11 cellular contexts compared by ENCODE assay signal in the genomic region with DNA sequence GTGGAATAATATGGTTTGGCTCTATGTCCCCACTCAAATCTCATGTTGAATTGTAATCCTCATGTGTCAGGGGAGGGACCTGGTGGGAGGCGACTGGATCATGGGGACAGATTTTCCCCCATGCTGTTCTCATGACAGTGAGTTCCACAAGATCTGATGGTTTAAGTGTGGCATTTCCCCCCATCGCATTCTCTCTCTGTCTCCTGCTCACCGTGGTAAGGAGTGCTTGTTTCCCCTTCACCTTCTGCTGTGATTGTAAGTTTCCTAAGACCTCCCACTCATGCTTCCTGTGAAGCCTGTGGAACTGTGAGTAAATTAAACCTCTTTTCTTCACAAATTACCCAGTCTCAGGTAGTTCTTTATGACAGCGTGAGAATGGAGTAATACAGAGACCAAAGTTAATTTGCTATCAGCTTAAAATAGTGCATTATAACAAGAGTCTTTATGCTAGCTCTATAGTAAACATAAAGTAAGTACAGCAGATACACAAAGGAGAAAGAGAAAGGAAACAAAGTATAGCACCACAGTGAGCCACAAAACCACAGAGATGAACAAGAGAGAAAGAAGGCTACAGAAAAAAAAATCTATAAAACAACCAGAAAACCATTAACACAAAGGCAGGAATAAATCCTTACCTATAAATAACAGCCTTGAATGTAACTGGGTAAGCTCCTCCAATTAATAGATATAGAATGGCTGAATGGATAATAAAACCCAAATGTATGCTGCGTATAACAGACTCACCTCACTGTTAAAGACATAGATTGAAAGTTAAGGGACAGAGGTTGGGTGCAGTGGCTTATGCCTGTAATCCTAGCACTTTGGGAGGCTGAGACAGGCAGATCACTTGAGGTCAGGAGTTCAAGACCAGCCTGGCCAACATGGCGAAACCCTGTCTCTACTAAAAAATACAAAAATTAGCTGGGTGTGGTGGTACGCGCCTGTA. TPM values are rescaled to one million over a fixed set of nuclear protein-coding genes. Genes with fewer than 3 reads are reported as not detected.
A peak's percentile ranks its signal among the peaks of the same experiment; 100 is the strongest.
DNase-seq lines count a peak whose midpoint lies in the region; ATAC-seq and TF ChIP-seq lines count a peak whose summit lies in the region.
"Had no signal": no experiment of that assay in that cellular context is flagged by ENCODE, and none has a peak within 500 bp of the region (broad histone marks: within the 10 kb centered on the region; RNA-seq: fewer than 3 reads in every experiment).

No MANE protein-coding gene starts in this region.

- H4K20me1 ChIP-seq in DND-41 (ENCODE audit: insufficient read depth, low read length) = peaks cover 13% of the 10 kb centered on the region

- H3K4me1 Mint-ChIP-seq in effector memory CD8-positive, alpha-beta T cell (ENCODE audit: low read depth in 2 of 2) = peaks cover 30 to 60% of the 10 kb centered on the region in 2 donors
- H3K4me1 Mint-ChIP-seq in glutamatergic neuron (ENCODE audit: low read depth, unreplicated experiment) = no peaks in the 10 kb centered on the region

- H3K4me3 Mint-ChIP-seq in effector memory CD8-positive, alpha-beta T cell = peak overlapping the region; percentile 47 to 73
- H3K4me3 Mint-ChIP-seq in glutamatergic neuron (ENCODE audit: unreplicated experiment) = no peak overlapping the region
- H3K4me3 Mint-ChIP-seq: dendritic cell treated with granulocyte-macrophage colony-stimulating factor and Interleukin-4, amounts not matched to agents 40 ng/mL and 50 ng/mL, for 4 days had no signal

- peak; percentile 29 for DNase-seq in DND-41
- peak; percentile 14 for DNase-seq in KBM-7
- peak; percentile 12 to 18 (median 12) for DNase-seq in effector memory CD8-positive, alpha-beta T cell
- no peak for DNase-seq in amniotic stem cell (lab: John Stamatoyannopoulos, UW)
- no peak for DNase-seq in sciatic nerve (ENCODE audit: low spot score)
- no peak for DNase-seq in glutamatergic neuron
- no peak for DNase-seq in NCI-H1048 (lab: John Stamatoyannopoulos, UW)
- DNase-seq: hypothalamus, NCI-H1436 had no signal

- no peaks in the 10 kb centered on the region for H3K27me3 ChIP-seq in DND-41 (ENCODE audit: insufficient read depth, low read length, poor library complexity)

- peak overlapping the region in 1 of 2 experiments; percentile 39; a peak in 2 of 4 replicates for H3K4me3 ChIP-seq in DND-41 (ENCODE audit: low read depth in 1 of 2, low read length in 2 of 2)

- no peaks in the 10 kb centered on the region for H3K27me3 Mint-ChIP-seq in effector memory CD8-positive, alpha-beta T cell
- H3K27me3 Mint-ChIP-seq in glutamatergic neuron (ENCODE audit: unreplicated experiment) = peaks cover 1% of the 10 kb centered on the region
- H3K27me3 Mint-ChIP-seq: dendritic cell treated with granulocyte-macrophage colony-stimulating factor and Interleukin-4, amounts not matched to agents 40 ng/mL and 50 ng/mL, for 4 days had no signal

- intact Hi-C loops in sciatic nerve (cut with DNase I) = no loop called here

- ATAC-seq in DND-41 (ENCODE audit: insufficient read depth, low read depth) (peak; percentile 96), GM21381 (IDR thresholded peaks at IDR 0.05; ENCODE audit: unreplicated experiment) (peak; percentile 78), sciatic nerve (no peak)
- ATAC-seq in effector memory CD8-positive, alpha-beta T cell (replicated peaks) = peak; percentile 96

- no peaks in the 10 kb centered on the region for H3K9me3 Mint-ChIP-seq in effector memory CD8-positive, alpha-beta T cell
- no peaks in the 10 kb centered on the region for H3K9me3 Mint-ChIP-seq in glutamatergic neuron (ENCODE audit: unreplicated experiment)
- H3K9me3 Mint-ChIP-seq: dendritic cell treated with granulocyte-macrophage colony-stimulating factor and Interleukin-4, amounts not matched to agents 40 ng/mL and 50 ng/mL, for 4 days had no signal

- peak overlapping the region; percentile 60 for H3K4me2 ChIP-seq in DND-41 (ENCODE audit: insufficient read depth, low read length)

- H3K27ac Mint-ChIP-seq in effector memory CD8-positive, alpha-beta T cell = peak overlapping the region; percentile 57 to 95
- no peak overlapping the region for H3K27ac Mint-ChIP-seq in glutamatergic neuron (ENCODE audit: unreplicated experiment)
- H3K27ac Mint-ChIP-seq: dendritic cell treated with granulocyte-macrophage colony-stimulating factor and Interleukin-4, amounts not matched to agents 40 ng/mL and 50 ng/mL, for 4 days had no signal

- peaks cover 11% of the 10 kb centered on the region for H3K36me3 Mint-ChIP-seq in effector memory CD8-positive, alpha-beta T cell (ENCODE audit: insufficient read depth)
- H3K36me3 Mint-ChIP-seq in glutamatergic neuron (ENCODE audit: unreplicated experiment) = peaks cover 23% of the 10 kb centered on the region

- in situ Hi-C loops in KBM-7 (cut with MboI; ENCODE audit: low pct_unique_long_range_greater_than_20kb, low sequenced_read_pairs) = no loop called here

- peaks cover 35% of the 10 kb centered on the region for H3K4me1 ChIP-seq in DND-41 (ENCODE audit: insufficient read depth, low read length)

- H3K36me3 ChIP-seq in DND-41 (ENCODE audit: insufficient read depth, low read length) = peaks cover 6% of the 10 kb centered on the region; the same call in 1 of the 2 replicates

- H3K9me3 ChIP-seq in DND-41 (ENCODE audit: insufficient read depth, low read length, severe bottlenecking) = no peaks in the 10 kb centered on the region

- no peak for TF ChIP-seq CTCF in DND-41 (IDR thresholded peaks at IDR 0.05; ENCODE audit: borderline replicate concordance, extremely low read depth, low read length, poor library complexity, severe bottlenecking)
- TF ChIP-seq CTCF in glutamatergic neuron (IDR thresholded peaks at IDR 0.05; ENCODE audit: partially characterized antibody, unreplicated experiment) = no peak

- peak overlapping the region; percentile 24 for H3K27ac ChIP-seq in DND-41 (ENCODE audit: low read length)

- H2AFZ ChIP-seq in DND-41 (ENCODE audit: low read depth, low read length) = no peak overlapping the region

- peaks cover 47% of the 10 kb centered on the region for H3K79me2 ChIP-seq in DND-41 (ENCODE audit: insufficient read depth, low read length)

- peak overlapping the region; percentile 7 for H3K9ac ChIP-seq in DND-41 (ENCODE audit: low read depth, low read length)

RNA-seq across cellular contexts. Expression of gene RAPGEF6, which starts 39.7 kb away (rescaled TPM):
- total RNA-seq in sciatic nerve = 48.4 TPM
- total RNA-seq in glutamatergic neuron (ENCODE audit: unreplicated experiment) = 278 TPM

Comparison
In these comparisons a context has a peak if more than half of its experiments do, and no peak if none do; other contexts are left out.
1. DNase-seq: peak in DND-41 (single experiment), KBM-7 (single experiment) and effector memory CD8-positive, alpha-beta T cell (3 of 3); none in amniotic stem cell (single experiment), sciatic nerve (single experiment), glutamatergic neuron (single experiment) and NCI-H1048 (single experiment).